In the genomic region with DNA sequence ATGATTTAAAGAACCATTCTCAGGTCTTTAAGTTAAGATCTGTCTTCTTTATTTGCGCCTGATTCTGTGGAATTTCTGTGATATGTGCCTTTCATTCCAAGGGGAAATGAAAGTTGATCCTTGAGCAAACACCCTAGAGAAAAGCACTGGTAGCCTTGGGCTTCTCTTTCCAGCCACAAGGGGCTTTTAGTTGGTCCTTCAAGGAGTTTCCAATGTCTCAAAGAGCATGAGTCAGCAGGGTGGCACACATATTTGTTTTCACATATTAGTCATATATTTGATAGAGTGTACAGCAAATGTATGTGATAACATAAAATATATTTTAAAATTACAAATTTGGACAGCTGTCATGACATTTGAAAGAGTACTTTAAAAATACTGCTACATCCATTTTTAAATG, we compare ENCODE assay signal across 1 cellular context.
TF ChIP-seq lines count a peak whose summit lies in the region.

No MANE protein-coding gene starts in this region.

TF ChIP-seq in IMR-90, 13 proteins besides CTCF, POLR2A, EP300 and RAD21 (continued from another document):
- 0 out of 2 replicates have a peak, but pooled peaks have one; percentile 8 for TF ChIP-seq FOS (IDR thresholded peaks at IDR 0.05; ENCODE audit: low read depth, low read length)
- no peak for TF ChIP-seq RCOR1 (IDR thresholded peaks at IDR 0.05; ENCODE audit: insufficient replicate concordance, low read length)
- peak; percentile 26; the same call in 1 of the 2 replicates for TF ChIP-seq MAFK (IDR thresholded peaks at IDR 0.05; ENCODE audit: low read depth, low read length)
- no peak for TF ChIP-seq BHLHE40 (IDR thresholded peaks at IDR 0.05; ENCODE audit: low read depth, low read length)
